ENCODE assay signal across 1 cellular context in the genomic region with DNA sequence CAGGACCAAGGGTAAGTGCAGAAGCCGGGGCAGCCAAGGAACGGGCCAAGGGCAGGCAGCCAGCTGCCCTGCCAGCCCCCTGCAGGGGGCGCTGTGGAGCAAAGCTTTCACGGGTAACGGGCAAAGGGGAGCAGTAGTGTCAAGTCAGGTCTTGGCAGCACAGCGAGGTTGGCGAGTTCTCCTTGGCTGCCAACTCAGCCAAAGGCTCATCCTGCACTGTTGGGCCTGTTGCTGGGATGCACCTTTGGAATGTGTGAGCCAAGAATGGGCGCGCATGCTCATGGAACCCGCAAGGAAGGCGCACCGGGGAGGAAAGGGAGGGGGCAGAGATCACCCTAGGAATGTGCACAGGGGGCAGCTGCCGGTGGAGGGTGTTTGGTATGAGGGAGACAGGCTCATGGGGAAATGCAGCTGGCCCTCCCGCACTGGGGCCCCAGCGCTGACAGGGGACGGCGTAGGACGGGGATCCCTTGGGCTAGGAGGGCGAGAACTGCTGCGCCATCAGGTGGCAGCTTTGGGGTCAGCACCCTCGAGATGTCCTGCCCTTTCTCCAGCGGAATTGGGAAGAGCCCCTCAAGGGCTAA.
TF ChIP-seq lines count a peak whose summit lies in the region.

No MANE protein-coding gene starts in this region.

TF ChIP-seq in GM23338, 12 proteins besides CTCF, POLR2A, EP300 and RAD21 (continued from another document):
- TF ChIP-seq, protein P1, sequence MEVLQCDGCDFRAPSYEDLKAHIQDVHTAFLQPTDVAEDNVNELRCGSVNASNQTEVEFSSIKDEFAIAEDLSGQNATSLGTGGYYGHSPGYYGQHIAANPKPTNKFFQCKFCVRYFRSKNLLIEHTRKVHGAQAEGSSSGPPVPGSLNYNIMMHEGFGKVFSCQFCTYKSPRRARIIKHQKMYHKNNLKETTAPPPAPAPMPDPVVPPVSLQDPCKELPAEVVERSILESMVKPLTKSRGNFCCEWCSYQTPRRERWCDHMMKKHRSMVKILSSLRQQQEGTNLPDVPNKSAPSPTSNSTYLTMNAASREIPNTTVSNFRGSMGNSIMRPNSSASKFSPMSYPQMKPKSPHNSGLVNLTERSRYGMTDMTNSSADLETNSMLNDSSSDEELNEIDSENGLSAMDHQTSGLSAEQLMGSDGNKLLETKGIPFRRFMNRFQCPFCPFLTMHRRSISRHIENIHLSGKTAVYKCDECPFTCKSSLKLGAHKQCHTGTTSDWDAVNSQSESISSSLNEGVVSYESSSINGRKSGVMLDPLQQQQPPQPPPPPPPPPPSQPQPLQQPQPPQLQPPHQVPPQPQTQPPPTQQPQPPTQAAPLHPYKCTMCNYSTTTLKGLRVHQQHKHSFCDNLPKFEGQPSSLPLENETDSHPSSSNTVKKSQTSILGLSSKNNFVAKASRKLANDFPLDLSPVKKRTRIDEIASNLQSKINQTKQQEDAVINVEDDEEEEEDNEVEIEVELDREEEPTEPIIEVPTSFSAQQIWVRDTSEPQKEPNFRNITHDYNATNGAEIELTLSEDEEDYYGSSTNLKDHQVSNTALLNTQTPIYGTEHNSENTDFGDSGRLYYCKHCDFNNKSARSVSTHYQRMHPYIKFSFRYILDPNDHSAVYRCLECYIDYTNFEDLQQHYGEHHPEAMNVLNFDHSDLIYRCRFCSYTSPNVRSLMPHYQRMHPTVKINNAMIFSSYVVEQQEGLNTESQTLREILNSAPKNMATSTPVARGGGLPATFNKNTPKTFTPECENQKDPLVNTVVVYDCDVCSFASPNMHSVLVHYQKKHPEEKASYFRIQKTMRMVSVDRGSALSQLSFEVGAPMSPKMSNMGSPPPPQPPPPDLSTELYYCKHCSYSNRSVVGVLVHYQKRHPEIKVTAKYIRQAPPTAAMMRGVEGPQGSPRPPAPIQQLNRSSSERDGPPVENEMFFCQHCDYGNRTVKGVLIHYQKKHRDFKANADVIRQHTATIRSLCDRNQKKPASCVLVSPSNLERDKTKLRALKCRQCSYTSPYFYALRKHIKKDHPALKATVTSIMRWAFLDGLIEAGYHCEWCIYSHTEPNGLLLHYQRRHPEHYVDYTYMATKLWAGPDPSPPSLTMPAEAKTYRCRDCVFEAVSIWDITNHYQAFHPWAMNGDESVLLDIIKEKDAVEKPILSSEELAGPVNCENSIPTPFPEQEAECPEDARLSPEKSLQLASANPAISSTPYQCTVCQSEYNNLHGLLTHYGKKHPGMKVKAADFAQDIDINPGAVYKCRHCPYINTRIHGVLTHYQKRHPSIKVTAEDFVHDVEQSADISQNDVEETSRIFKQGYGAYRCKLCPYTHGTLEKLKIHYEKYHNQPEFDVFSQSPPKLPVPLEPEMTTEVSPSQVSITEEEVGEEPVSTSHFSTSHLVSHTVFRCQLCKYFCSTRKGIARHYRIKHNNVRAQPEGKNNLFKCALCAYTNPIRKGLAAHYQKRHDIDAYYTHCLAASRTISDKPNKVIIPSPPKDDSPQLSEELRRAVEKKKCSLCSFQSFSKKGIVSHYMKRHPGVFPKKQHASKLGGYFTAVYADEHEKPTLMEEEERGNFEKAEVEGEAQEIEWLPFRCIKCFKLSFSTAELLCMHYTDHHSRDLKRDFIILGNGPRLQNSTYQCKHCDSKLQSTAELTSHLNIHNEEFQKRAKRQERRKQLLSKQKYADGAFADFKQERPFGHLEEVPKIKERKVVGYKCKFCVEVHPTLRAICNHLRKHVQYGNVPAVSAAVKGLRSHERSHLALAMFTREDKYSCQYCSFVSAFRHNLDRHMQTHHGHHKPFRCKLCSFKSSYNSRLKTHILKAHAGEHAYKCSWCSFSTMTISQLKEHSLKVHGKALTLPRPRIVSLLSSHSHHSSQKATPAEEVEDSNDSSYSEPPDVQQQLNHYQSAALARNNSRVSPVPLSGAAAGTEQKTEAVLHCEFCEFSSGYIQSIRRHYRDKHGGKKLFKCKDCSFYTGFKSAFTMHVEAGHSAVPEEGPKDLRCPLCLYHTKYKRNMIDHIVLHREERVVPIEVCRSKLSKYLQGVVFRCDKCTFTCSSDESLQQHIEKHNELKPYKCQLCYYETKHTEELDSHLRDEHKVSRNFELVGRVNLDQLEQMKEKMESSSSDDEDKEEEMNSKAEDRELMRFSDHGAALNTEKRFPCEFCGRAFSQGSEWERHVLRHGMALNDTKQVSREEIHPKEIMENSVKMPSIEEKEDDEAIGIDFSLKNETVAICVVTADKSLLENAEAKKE (CRISPR knock-in tag; IDR thresholded peaks at IDR 0.05) = no peak
- TF ChIP-seq ZNF114 (CRISPR knock-in tag; IDR thresholded peaks at IDR 0.05) = peak; percentile 15; the same call in 1 of the 2 replicates
